10 cellular contexts compared by ENCODE assay signal in genomic region chr1:89041055-89041707, GRCh38. TPM values are rescaled to one million over a fixed set of nuclear protein-coding genes. Genes with fewer than 3 reads are reported as not detected.
A peak's percentile ranks its signal among the peaks of the same experiment; 100 is the strongest.
DNase-seq lines count a peak whose midpoint lies in the region; ATAC-seq and TF ChIP-seq lines count a peak whose summit lies in the region.
"Had no signal": no experiment of that assay in that cellular context is flagged by ENCODE, and none has a peak within 500 bp of the region (broad histone marks: within the 10 kb centered on the region; RNA-seq: fewer than 3 reads in every experiment).

No MANE protein-coding gene starts in this region.

- H3K4me3 ChIP-seq in astrocyte of the cerebellum (ENCODE audit: low read depth, low read length) (no peak overlapping the region), dorsolateral prefrontal cortex (no peak overlapping the region), A673 (ENCODE audit: low read depth, low read length, poor library complexity, severe bottlenecking) (no peak overlapping the region)
- H3K4me3 ChIP-seq: thoracic aorta had no signal

- in situ Hi-C loops in astrocyte of the cerebellum (cut with HindIII; ENCODE audit: low sequenced_read_pairs): no loop called here

- intact Hi-C loops in dorsolateral prefrontal cortex (cut with DNase I) (no loop called here), sciatic nerve (cut with DNase I) (no loop called here), A673 (cut with micrococcal nuclease; ENCODE audit: unreplicated experiment) (no loop called here)

- H3K4me1 ChIP-seq in A673 (ENCODE audit: insufficient read depth, low read length, poor library complexity, severe bottlenecking): no peaks in the 10 kb centered on the region

- ATAC-seq in GM19455 (IDR thresholded peaks at IDR 0.05; ENCODE audit: unreplicated experiment) (peak; percentile 96), HG03159 (IDR thresholded peaks at IDR 0.05; ENCODE audit: unreplicated experiment) (peak; percentile 93), sciatic nerve (no peak)

- H3K27ac ChIP-seq in dorsolateral prefrontal cortex (no peak overlapping the region), A673 (ENCODE audit: low read depth, low read length, poor library complexity, severe bottlenecking) (no peak overlapping the region)
- H3K27ac ChIP-seq: thoracic aorta had no signal

- DNase-seq in ELR (ENCODE audit: low read depth) (peak; percentile 84), astrocyte of the cerebellum (ENCODE audit: low read depth) (peak; percentile 48), dorsolateral prefrontal cortex (no peak), sciatic nerve (ENCODE audit: low spot score) (no peak), A673 (ENCODE audit: low spot score) (no peak), NCI-H510A (lab: John Stamatoyannopoulos, UW) (no peak)
- DNase-seq: naive B cell had no signal

- BruUV-seq in A673 (replicated peaks; lab: Mats Ljungman, UMichigan): no TSS peak

- H3K27me3 ChIP-seq in dorsolateral prefrontal cortex (no peaks in the 10 kb centered on the region), A673 (replicated peaks; ENCODE audit: insufficient read depth, low read depth, low read length, poor library complexity) (no peaks in the 10 kb centered on the region)

- POLR2A ChIA-PET in A673 (lab: Charles Lee; ENCODE audit: low non-redundant PET): interaction anchor here (0.6 kb wide), 1 partner anchor 33 kb away, joined by 5 read pairs; no protein-coding TSS in a partner anchor

- TF ChIP-seq CTCF in astrocyte of the cerebellum (IDR thresholded peaks at IDR 0.05; ENCODE audit: low read depth, low read length, missing control alignments) (no peak), dorsolateral prefrontal cortex (IDR thresholded peaks at IDR 0.05 in 54 of 56, conservative IDR thresholded peaks at IDR 0.05 in 2 of 56; ENCODE audit: low read depth in 1 of 56, partially characterized antibody in 56 of 56) (no peak), A673 (conservative IDR thresholded peaks at IDR 0.05; ENCODE audit: low read depth, low read length) (no peak)

- no peaks in the 10 kb centered on the region for H3K9me3 ChIP-seq in A673 (ENCODE audit: low read depth, low read length, poor library complexity, severe bottlenecking)
- H3K9me3 ChIP-seq: thoracic aorta had no signal

- CTCF ChIA-PET in A673 (lab: Charles Lee): no interaction called here

- no peaks in the 10 kb centered on the region for H3K36me3 ChIP-seq in A673 (ENCODE audit: insufficient read depth, low read length, poor library complexity, severe bottlenecking)
- H3K36me3 ChIP-seq: thoracic aorta had no signal

RNA-seq across cellular contexts. Expression of gene GBP3, which starts 18.5 kb away (rescaled TPM):
- 10 to 100 TPM in 8 of 120 experiments, 1 to 10 TPM in 108, under 1 TPM in 3, not detected in 1; 0.51 to 26.4 (median 4.8) TPM for total RNA-seq in dorsolateral prefrontal cortex
- total RNA-seq in sciatic nerve: 25.9 TPM
- 2.6 and 6.3 TPM in 2 replicates for total RNA-seq in A673 (2021)

RNA-seq across cellular contexts. Expression of gene GBP1, which starts 23.8 kb away (rescaled TPM):
- total RNA-seq in dorsolateral prefrontal cortex: 10 to 100 TPM in 27 of 120 experiments, 1 to 10 TPM in 93; 1.6 to 64.8 (median 6.3) TPM
- total RNA-seq in sciatic nerve: 38.4 TPM
- total RNA-seq in A673 (2021): 9.4 and 10.1 TPM in 2 replicates

RNA-seq across cellular contexts. Expression of gene KYAT3, which starts 48.8 kb away (rescaled TPM):
- 10 to 100 TPM in 109 of 120 experiments, 1 to 10 TPM in 11; 6.5 to 36.6 (median 19.3) TPM for total RNA-seq in dorsolateral prefrontal cortex
- 34.2 TPM for total RNA-seq in sciatic nerve
- 31.1 and 35.4 TPM in 2 replicates for total RNA-seq in A673 (2021)

RNA-seq across cellular contexts. Expression of gene RBMXL1, which starts 48.8 kb away (rescaled TPM):
- total RNA-seq in dorsolateral prefrontal cortex (10 to 100 TPM; 15.8 to 39.3 (median 23.6) TPM), sciatic nerve (25.6 TPM), A673 (2021) (21.1 and 23.9 TPM in 2 replicates)

Comparison
In these comparisons a context has a peak if more than half of its experiments do, and no peak if none do; other contexts are left out.
1. DNase-seq: peak in ELR (single experiment) and astrocyte of the cerebellum (single experiment); none in dorsolateral prefrontal cortex (0 of 10), sciatic nerve (single experiment), A673 (single experiment) and NCI-H510A (single experiment).